Comparison of ENCODE assay signal across 8 cellular contexts in genomic region chr3:115772951-115773350, GRCh38.
"Had no signal": no experiment of that assay in that cellular context is flagged by ENCODE, and none has a peak within 500 bp of the region (broad histone marks: within the 10 kb centered on the region; RNA-seq: fewer than 3 reads in every experiment).

No MANE protein-coding gene starts in this region.

- H3K9me3 ChIP-seq: HAP-1 had no signal

- H3K4me3 ChIP-seq: GM23248, GM23338, HAP-1 had no signal

- H2AFZ ChIP-seq: GM23248, GM23338 had no signal

- H3K36me3 ChIP-seq: HAP-1 had no signal

- H3K27ac ChIP-seq: GM23248 had no signal

- DNase-seq: GM23248, GOT3, H7, H9, HCEC 1CT, HFFc6 had no signal

- H3K4me2 ChIP-seq: GM23338 had no signal

- H3K4me1 ChIP-seq: HAP-1 had no signal
